8 cellular contexts compared by ENCODE assay signal in genomic region chr17:74872313-74873035, GRCh38. TPM values are rescaled to one million over a fixed set of nuclear protein-coding genes. Genes with fewer than 3 reads are reported as not detected.
DNase-seq lines count a peak whose midpoint lies in the region; ATAC-seq and TF ChIP-seq lines count a peak whose summit lies in the region.

FDXR (minus strand) TSS chr17:74872994; CDS start chr17:74872944, 50 bp downstream.

- WGBS in lung, 2 donors: 6 to 7% methylated on average over 38 of the region's 38 CpGs

- DNase-seq in BJ (ENCODE audit: low read depth): no peak
- DNase-seq in HL-60 (ENCODE audit: low read depth in 1 of 2, low spot score in 1 of 2): no peak
- no peak for DNase-seq in astrocyte of the spinal cord (ENCODE audit: low read depth, low spot score)
- DNase-seq in lung (ENCODE audit: low spot score): no peak
- no peak for DNase-seq in uterus
- DNase-seq in NCI-H2196 treated with DMSO at 0.1 percent for 48 hours (lab: John Stamatoyannopoulos, UW; ENCODE audit: unreplicated experiment): no peak
- DNase-seq in AG08396 (ENCODE audit: low spot score): no peak

- H3K36me3 ChIP-seq in BJ (ENCODE audit: control insufficient read depth, insufficient read depth, low read length) (peaks cover 5% of the 10 kb centered on the region), lung (ENCODE audit: control insufficient read depth in 2 of 2, insufficient read depth in 2 of 2, low read length in 2 of 2) (no peaks in the 10 kb centered on the region), uterus (no peaks in the 10 kb centered on the region)

- H3K4me1 ChIP-seq in lung (ENCODE audit: control insufficient read depth in 2 of 2, insufficient read depth in 2 of 2, low read length in 2 of 2) (peaks cover 0 to 4% of the 10 kb centered on the region in 2 donors), uterus (peaks cover 3 to 13% of the 10 kb centered on the region in 2 donors)

- H3K9me3 ChIP-seq in lung (ENCODE audit: control insufficient read depth in 2 of 2, insufficient read depth in 1 of 2, low read length in 1 of 2) (no peaks in the 10 kb centered on the region), uterus (no peaks in the 10 kb centered on the region)

- in situ Hi-C loops in astrocyte of the spinal cord (cut with HindIII; ENCODE audit: low sequenced_read_pairs): no loop called here

- TF ChIP-seq POLR2A in GM19193 (IDR thresholded peaks at IDR 0.05; ENCODE audit: extremely low read depth, insufficient read depth, insufficient read length): peak; percentile 70
- peak; percentile 59 to 74 for TF ChIP-seq POLR2A in uterus (IDR thresholded peaks at IDR 0.05)

- peak; percentile 9 for ATAC-seq in lung (ENCODE audit: insufficient read depth, low FRiP score)

- H3K4me3 ChIP-seq in BJ (ENCODE audit: low read depth, low read length) (peak within 1 kb of the TSS; percentile 83), HL-60 (replicated peaks; ENCODE audit: insufficient read depth, low read length) (peak within 1 kb of the TSS; percentile 62), astrocyte of the spinal cord (ENCODE audit: low read depth, low read length) (peak within 1 kb of the TSS; percentile 84), lung (peak within 1 kb of the TSS; percentile 58), uterus (peak within 1 kb of the TSS; percentile 65 to 69)

- TF ChIP-seq CTCF in BJ (IDR thresholded peaks at IDR 0.05; ENCODE audit: insufficient read depth, low read depth, low read length) (no peak), HL-60 (IDR thresholded peaks at IDR 0.05; ENCODE audit: insufficient read depth, low read length) (no peak), astrocyte of the spinal cord (IDR thresholded peaks at IDR 0.05; ENCODE audit: low read depth, low read length) (no peak), lung (IDR thresholded peaks at IDR 0.05; ENCODE audit: control extremely low read depth, extremely low read depth) (no peak), uterus (IDR thresholded peaks at IDR 0.05) (no peak)

- intact Hi-C loops in uterus (cut with DNase I; ENCODE audit: low total_unique reads): no loop called here

- H3K27me3 ChIP-seq in BJ (ENCODE audit: control insufficient read depth, insufficient read depth, low read length): no peaks in the 10 kb centered on the region
- H3K27me3 ChIP-seq in HL-60 (ENCODE audit: insufficient read depth, poor library complexity, severe bottlenecking): no peaks in the 10 kb centered on the region
- H3K27me3 ChIP-seq in lung (ENCODE audit: control insufficient read depth, insufficient read depth): no peaks in the 10 kb centered on the region
- H3K27me3 ChIP-seq in uterus: no peaks in the 10 kb centered on the region

- POLR2A ChIA-PET in BJ (lab: Charles Lee): interaction anchor here (0.7 kb wide), 1 partner anchor 77 kb away, joined by 3 read pairs; no protein-coding TSS in a partner anchor

- peak within 1 kb of the TSS; percentile 91 for H3K27ac ChIP-seq in HL-60 (replicated peaks)
- peak within 1 kb of the TSS; percentile 93 to 95 for H3K27ac ChIP-seq in lung (ENCODE audit: low read depth in 1 of 2, low read length in 1 of 2)
- peak within 1 kb of the TSS; percentile 78 to 93 for H3K27ac ChIP-seq in uterus

- CTCF ChIA-PET in BJ (lab: Yijun Ruan, JAX): interaction anchor here (0.9 to 17.3 kb wide), 9 partner anchors 10 to 242 kb away, joined by 3 to 297 read pairs (median 3); no protein-coding TSS in a partner anchor

RNA-seq across cellular contexts. Expression of gene FDXR, which starts in this region (rescaled TPM):
- polyA plus RNA-seq in BJ (2011; rRNA removed): 20.2 and 38.0 TPM in 2 replicates
- polyA minus RNA-seq in BJ (2011; rRNA and poly(A)+ RNA removed): 7.9 and 11.3 TPM in 2 replicates
- 10 to 100 TPM in 1 of 2 donors, 1 to 10 TPM in 1; 7.8 to 17.5 TPM for total RNA-seq in lung
- polyA plus RNA-seq in lung: 10 to 100 TPM; 10.2 to 11.1 TPM
- total RNA-seq in uterus: 10 to 100 TPM in 1 of 4 donors, 1 to 10 TPM in 2, not detected in 1; 5.1 to 13.4 (median 7.2) TPM
